8 cellular contexts compared by ENCODE assay signal in the genomic region with DNA sequence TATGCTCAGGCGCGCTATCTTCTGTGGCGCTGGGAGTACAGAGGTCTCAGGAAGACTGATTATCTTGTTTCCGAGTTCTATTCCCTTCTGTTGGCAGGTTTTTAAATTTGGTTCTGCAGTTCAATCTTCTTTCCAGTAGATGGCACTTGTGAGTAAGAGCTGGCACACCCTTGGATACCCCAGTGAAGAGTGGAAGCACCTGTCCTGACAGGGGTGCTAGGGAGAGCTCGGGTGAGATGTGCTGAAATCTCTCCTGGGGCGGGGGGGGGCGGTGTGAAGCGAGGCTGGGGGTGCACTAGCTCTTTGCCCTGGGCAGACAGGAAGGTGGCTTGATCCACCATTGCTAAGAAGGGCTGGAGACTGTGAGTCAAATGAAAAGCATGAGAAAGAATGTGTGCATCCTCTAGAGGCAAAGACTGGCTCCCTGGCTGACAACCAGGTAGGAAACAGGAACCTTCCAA.
DNase-seq lines count a peak whose midpoint lies in the region; ATAC-seq, FAIRE-seq and TF ChIP-seq lines count a peak whose summit lies in the region.

No MANE protein-coding gene starts in this region.

- H2AFZ ChIP-seq in K562 (ENCODE audit: low read depth, low read length), result no peak overlapping the region

- 0% methylated on average over 6 of the region's 8 CpGs for WGBS in K562 (ENCODE audit: insufficient coverage, low coverage, missing lambda C conversion rate)
- 5 to 14% methylated on average over 8 of the region's 8 CpGs for WGBS in aorta, 2 donors

- POLR2A ChIA-PET in K562 (lab: Yijun Ruan, JAX), result no interaction called here

- no peak overlapping the region for H3K9ac ChIP-seq in K562 (ENCODE audit: insufficient read depth in 1 of 2, low read depth in 2 of 2, low read length in 2 of 2)

- ATAC-seq in GM19395 (IDR thresholded peaks at IDR 0.05; ENCODE audit: unreplicated experiment) (peak; percentile 99), HG03159 (IDR thresholded peaks at IDR 0.05; ENCODE audit: unreplicated experiment) (peak; percentile 96), K562 (peak; percentile 35; the same call in 2 of the 3 replicates), left lung (peak; percentile 89), aorta (ENCODE audit: low FRiP score) (peak; percentile 52)

- TF ChIP-seq EP300 in K562 (IDR thresholded peaks at IDR 0.05; ENCODE audit: low read length), result no peak

- TF ChIP-seq RAD21 in K562 (CRISPR knock-in tag; conservative IDR thresholded peaks at IDR 0.05 in 1 of 2, IDR thresholded peaks at IDR 0.05 in 1 of 2), result peak in 1 of 2 experiments; percentile 40; a peak in 2 of 4 replicates

- no peak for TF ChIP-seq POLR2A in K562 (conservative IDR thresholded peaks at IDR 0.05)

- no peaks in the 10 kb centered on the region for H3K9me1 ChIP-seq in K562 (ENCODE audit: control insufficient read depth, insufficient read depth, low read length)

- H3K27me3 ChIP-seq in K562 (ENCODE audit: control insufficient read depth in 2 of 2, insufficient read depth in 2 of 2, low read length in 2 of 2) (no peaks in the 10 kb centered on the region), left lung (no peaks in the 10 kb centered on the region), aorta (ENCODE audit: control insufficient read depth in 1 of 2, insufficient read depth in 2 of 2, low read length in 1 of 2) (no peaks in the 10 kb centered on the region)

- BruUV-seq in K562 (replicated peaks; lab: Mats Ljungman, UMichigan), result no TSS peak

- H3K79me2 ChIP-seq in K562 (ENCODE audit: control insufficient read depth, insufficient read depth, low read length), result no peaks in the 10 kb centered on the region

- no peaks in the 10 kb centered on the region; the same call in 1 of the 2 replicates for H3K9me3 ChIP-seq in K562 (replicated peaks; ENCODE audit: control insufficient read depth, insufficient read depth, low read depth, low read length)
- H3K9me3 ChIP-seq in left lung, result peaks cover 0 to 2% of the 10 kb centered on the region in 2 donors
- H3K9me3 ChIP-seq in aorta (ENCODE audit: control insufficient read depth, low read length), result peaks cover 2% of the 10 kb centered on the region

- H3K36me3 ChIP-seq in K562 (ENCODE audit: control insufficient read depth, insufficient read depth, low read length) (no peaks in the 10 kb centered on the region), left lung (no peaks in the 10 kb centered on the region), aorta (ENCODE audit: control insufficient read depth in 1 of 2, insufficient read depth in 2 of 2, low read length in 1 of 2) (no peaks in the 10 kb centered on the region)

- H3K4me1 ChIP-seq in K562 (replicated peaks in 1 of 2; ENCODE audit: control insufficient read depth in 2 of 2, insufficient read depth in 2 of 2, low read length in 2 of 2) (no peaks in the 10 kb centered on the region), left lung (no peaks in the 10 kb centered on the region), aorta (ENCODE audit: control insufficient read depth in 1 of 2, insufficient read depth in 2 of 2, low read length in 2 of 2) (no peaks in the 10 kb centered on the region)

- no peaks in the 10 kb centered on the region for H4K20me1 ChIP-seq in K562 (replicated peaks; ENCODE audit: control insufficient read depth, insufficient read depth, low read length)

- peak; percentile 11 to 45 (median 42); a peak in 4 of 6 replicates for TF ChIP-seq CTCF in K562 (IDR thresholded peaks at IDR 0.05 in 2 of 3, conservative IDR thresholded peaks at IDR 0.05 in 1 of 3; ENCODE audit: insufficient read depth in 2 of 3, low read depth in 1 of 3, low read length in 3 of 3)
- peak; percentile 42 to 66 for TF ChIP-seq CTCF in left lung (IDR thresholded peaks at IDR 0.05)

- CTCF ChIA-PET in K562 (lab: Yijun Ruan, JAX; ENCODE audit: low intra/inter-chr PET ratio), result no interaction called here

- DNase-seq in EH (ENCODE audit: low read depth), result peak; percentile 61
- DNase-seq in NCI-H2196 (lab: John Stamatoyannopoulos, UW; ENCODE audit: unreplicated experiment), result peak; percentile 44
- DNase-seq in K562 (ENCODE audit: extremely low read depth in 1 of 4, low spot score in 3 of 4), result peak; percentile 13 to 19 (median 16)
- no peak for DNase-seq in left lung
- no peak for DNase-seq in aorta
- no peak for DNase-seq in activated T-cell treated with anti-CD3 and anti-CD28 coated beads, Interleukin-2, amount 50 U/mL, for 1 hour

- H3K27ac ChIP-seq in K562 (ENCODE audit: extremely low read depth, low read depth, low read length) (no peak overlapping the region), left lung (no peak overlapping the region), aorta (ENCODE audit: low read depth in 1 of 2, low read length in 2 of 2) (no peak overlapping the region)

- H3K4me2 ChIP-seq in K562 (ENCODE audit: insufficient read depth, low read length), result no peak overlapping the region

- intact Hi-C loops in K562 (cut with micrococcal nuclease) (no loop called here), left lung (cut with DNase I) (no loop called here), aorta (cut with DNase I) (no loop called here)

- H3K4me3 ChIP-seq in K562 (no peak overlapping the region), left lung (no peak overlapping the region), aorta (ENCODE audit: low read length in 2 of 2) (no peak overlapping the region)

- in situ Hi-C loops in K562 (cut with MboI), result no loop called here

- FAIRE-seq in K562 (lab: Jason Lieb, UNC), result no peak

TF ChIP-seq in K562, 482 proteins besides CTCF, POLR2A, EP300 and RAD21 (continues in another document):
- TF ChIP-seq NEUROD1 (IDR thresholded peaks at IDR 0.05; ENCODE audit: borderline replicate concordance, low read depth, low read length, partially characterized antibody) (no peak), CBX8 (IDR thresholded peaks at IDR 0.05; ENCODE audit: borderline replicate concordance, extremely low read depth, low read depth, low read length, poor library complexity, severe bottlenecking) (no peak), EGR1 (conservative IDR thresholded peaks at IDR 0.05) (no peak), SMARCE1 (IDR thresholded peaks at IDR 0.05) (no peak), HEY1 (CRISPR knock-in tag; IDR thresholded peaks at IDR 0.05; ENCODE audit: borderline replicate concordance) (no peak), TEAD1 (CRISPR knock-in tag; IDR thresholded peaks at IDR 0.05) (no peak), U2AF1 (optimal IDR thresholded peaks at IDR 0.05; ENCODE audit: low read depth, low read length) (no peak), SMARCC2 (IDR thresholded peaks at IDR 0.05; ENCODE audit: low read depth) (no peak), ZNF695 (CRISPR knock-in tag; IDR thresholded peaks at IDR 0.05) (no peak), COPS2 (conservative IDR thresholded peaks at IDR 0.05) (no peak), ZC3H8 (IDR thresholded peaks at IDR 0.05) (no peak), ZNF644 (tag; IDR thresholded peaks at IDR 0.05; ENCODE audit: low read depth) (no peak)
- TF ChIP-seq, protein P1, sequence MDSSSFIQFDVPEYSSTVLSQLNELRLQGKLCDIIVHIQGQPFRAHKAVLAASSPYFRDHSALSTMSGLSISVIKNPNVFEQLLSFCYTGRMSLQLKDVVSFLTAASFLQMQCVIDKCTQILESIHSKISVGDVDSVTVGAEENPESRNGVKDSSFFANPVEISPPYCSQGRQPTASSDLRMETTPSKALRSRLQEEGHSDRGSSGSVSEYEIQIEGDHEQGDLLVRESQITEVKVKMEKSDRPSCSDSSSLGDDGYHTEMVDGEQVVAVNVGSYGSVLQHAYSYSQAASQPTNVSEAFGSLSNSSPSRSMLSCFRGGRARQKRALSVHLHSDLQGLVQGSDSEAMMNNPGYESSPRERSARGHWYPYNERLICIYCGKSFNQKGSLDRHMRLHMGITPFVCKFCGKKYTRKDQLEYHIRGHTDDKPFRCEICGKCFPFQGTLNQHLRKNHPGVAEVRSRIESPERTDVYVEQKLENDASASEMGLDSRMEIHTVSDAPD (CRISPR knock-in tag; IDR thresholded peaks at IDR 0.05), result no peak
- TF ChIP-seq, protein P2, sequence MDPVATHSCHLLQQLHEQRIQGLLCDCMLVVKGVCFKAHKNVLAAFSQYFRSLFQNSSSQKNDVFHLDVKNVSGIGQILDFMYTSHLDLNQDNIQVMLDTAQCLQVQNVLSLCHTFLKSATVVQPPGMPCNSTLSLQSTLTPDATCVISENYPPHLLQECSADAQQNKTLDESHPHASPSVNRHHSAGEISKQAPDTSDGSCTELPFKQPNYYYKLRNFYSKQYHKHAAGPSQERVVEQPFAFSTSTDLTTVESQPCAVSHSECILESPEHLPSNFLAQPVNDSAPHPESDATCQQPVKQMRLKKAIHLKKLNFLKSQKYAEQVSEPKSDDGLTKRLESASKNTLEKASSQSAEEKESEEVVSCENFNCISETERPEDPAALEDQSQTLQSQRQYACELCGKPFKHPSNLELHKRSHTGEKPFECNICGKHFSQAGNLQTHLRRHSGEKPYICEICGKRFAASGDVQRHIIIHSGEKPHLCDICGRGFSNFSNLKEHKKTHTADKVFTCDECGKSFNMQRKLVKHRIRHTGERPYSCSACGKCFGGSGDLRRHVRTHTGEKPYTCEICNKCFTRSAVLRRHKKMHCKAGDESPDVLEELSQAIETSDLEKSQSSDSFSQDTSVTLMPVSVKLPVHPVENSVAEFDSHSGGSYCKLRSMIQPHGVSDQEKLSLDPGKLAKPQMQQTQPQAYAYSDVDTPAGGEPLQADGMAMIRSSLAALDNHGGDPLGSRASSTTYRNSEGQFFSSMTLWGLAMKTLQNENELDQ (CRISPR knock-in tag; IDR thresholded peaks at IDR 0.05; ENCODE audit: borderline replicate concordance), result no peak
- TF ChIP-seq, protein P3, sequence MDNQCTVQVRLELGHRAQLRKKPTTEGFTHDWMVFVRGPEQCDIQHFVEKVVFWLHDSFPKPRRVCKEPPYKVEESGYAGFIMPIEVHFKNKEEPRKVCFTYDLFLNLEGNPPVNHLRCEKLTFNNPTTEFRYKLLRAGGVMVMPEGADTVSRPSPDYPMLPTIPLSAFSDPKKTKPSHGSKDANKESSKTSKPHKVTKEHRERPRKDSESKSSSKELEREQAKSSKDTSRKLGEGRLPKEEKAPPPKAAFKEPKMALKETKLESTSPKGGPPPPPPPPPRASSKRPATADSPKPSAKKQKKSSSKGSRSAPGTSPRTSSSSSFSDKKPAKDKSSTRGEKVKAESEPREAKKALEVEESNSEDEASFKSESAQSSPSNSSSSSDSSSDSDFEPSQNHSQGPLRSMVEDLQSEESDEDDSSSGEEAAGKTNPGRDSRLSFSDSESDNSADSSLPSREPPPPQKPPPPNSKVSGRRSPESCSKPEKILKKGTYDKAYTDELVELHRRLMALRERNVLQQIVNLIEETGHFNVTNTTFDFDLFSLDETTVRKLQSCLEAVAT (IDR thresholded peaks at IDR 0.05), result no peak
- TF ChIP-seq, protein P4, sequence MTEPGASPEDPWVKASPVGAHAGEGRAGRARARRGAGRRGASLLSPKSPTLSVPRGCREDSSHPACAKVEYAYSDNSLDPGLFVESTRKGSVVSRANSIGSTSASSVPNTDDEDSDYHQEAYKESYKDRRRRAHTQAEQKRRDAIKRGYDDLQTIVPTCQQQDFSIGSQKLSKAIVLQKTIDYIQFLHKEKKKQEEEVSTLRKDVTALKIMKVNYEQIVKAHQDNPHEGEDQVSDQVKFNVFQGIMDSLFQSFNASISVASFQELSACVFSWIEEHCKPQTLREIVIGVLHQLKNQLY (CRISPR knock-in tag; conservative IDR thresholded peaks at IDR 0.05), result no peak

Comparison
In these comparisons a context has a peak if more than half of its experiments do, and no peak if none do; other contexts are left out.
1. DNase-seq: peak in EH (single experiment), NCI-H2196 (single experiment) and K562 (4 of 4); none in left lung (0 of 2), aorta (0 of 2) and activated T-cell treated with anti-CD3 and anti-CD28 coated beads, Interleukin-2, amount 50 U/mL, for 1 hour (single experiment).
2. ATAC-seq: peak in every context shown above with its lines; median percentile 99 in GM19395; 96 in HG03159; 89 in left lung; 52 in aorta; 35 in K562.